Comparison of ENCODE assay signal across 9 cellular contexts in the genomic region with DNA sequence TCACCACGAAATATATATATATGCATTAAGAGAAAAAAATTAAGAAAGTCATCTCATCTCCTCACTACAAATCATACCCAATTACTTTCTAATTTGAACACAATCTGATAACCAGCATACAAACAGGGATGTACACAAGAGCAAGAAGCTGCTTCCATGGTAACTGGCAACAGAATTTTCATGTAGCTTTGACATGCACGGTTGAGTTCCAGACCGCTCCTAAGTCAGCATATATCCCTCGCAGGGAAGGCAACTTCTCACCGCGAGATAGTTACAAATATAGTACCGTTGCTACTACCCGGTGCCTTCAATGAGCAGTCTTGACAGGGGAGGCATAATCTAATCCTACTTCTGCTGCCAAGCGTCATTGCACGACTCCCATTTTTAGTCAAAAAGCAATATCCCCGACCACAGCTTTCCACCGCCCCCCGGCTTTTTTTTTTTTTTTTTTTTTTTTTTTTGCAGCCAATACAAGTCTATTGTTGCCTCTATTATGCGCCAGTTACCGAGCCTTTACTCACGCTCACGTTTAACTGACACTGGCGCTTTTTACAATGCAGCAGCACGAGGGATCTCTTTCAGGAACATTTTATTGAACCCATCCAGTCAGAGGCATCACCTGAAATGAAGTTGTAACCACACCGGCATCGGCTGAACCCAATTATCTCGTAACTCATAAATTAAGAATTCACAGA. TPM values are rescaled to one million over a fixed set of nuclear protein-coding genes. Genes with fewer than 3 reads are reported as not detected.
DNase-seq lines count a peak whose midpoint lies in the region; ATAC-seq lines count a peak whose summit lies in the region.
"Had no signal": no experiment of that assay in that cellular context is flagged by ENCODE, and none has a peak within 500 bp of the region (broad histone marks: within the 10 kb centered on the region; RNA-seq: fewer than 3 reads in every experiment).

No MANE protein-coding gene starts in this region.

- H3K4me3 Mint-ChIP-seq in activated CD4-positive, alpha-beta T cell treated with anti-CD3 and anti-CD28 coated beads, Interleukin-2, amount 10 ng/mL, durations not matched to agents 7 days and 5 days: no peak overlapping the region

- H3K4me3 ChIP-seq in skin epidermis: peak overlapping the region; percentile 37 to 66 (median 47)

- POLR2A ChIA-PET in activated CD4-positive, alpha-beta T cell treated with anti-CD3 and anti-CD28 coated beads, Interleukin-2, amount 10 ng/mL, durations not matched to agents 7 days and 5 days (lab: Charles Lee): no interaction called here

- DNase-seq in activated CD4-positive, alpha-beta T cell treated with anti-CD3 and anti-CD28 coated beads, Interleukin-2, amount 50 U/mL, for 48 hours: peak; percentile 0 to 16
- no peak for DNase-seq in activated CD4-positive, alpha-beta T cell treated with anti-CD3 and anti-CD28 coated beads, Interleukin-2, amount 10 ng/mL, durations not matched to agents 7 days and 5 days
- DNase-seq in NCI-H345 (lab: John Stamatoyannopoulos, UW): peak; percentile 66
- peak; percentile 22 for DNase-seq in foreskin melanocyte
- no peak for DNase-seq in SIG-M5 (lab: John Stamatoyannopoulos, UW)
- no peak for DNase-seq in LoVo (ENCODE audit: low spot score)

- peaks cover 33% of the 10 kb centered on the region for H3K27me3 Mint-ChIP-seq in activated CD4-positive, alpha-beta T cell treated with anti-CD3 and anti-CD28 coated beads, Interleukin-2, amount 10 ng/mL, durations not matched to agents 7 days and 5 days

- H3K27ac ChIP-seq in skin epidermis: peak overlapping the region in 3 of 21 experiments; percentile 63 to 68 (median 64)
- H3K27ac ChIP-seq: neutrophil had no signal

- CTCF ChIA-PET in activated CD4-positive, alpha-beta T cell treated with anti-CD3 and anti-CD28 coated beads, Interleukin-2, amount 10 ng/mL, durations not matched to agents 7 days and 5 days (lab: Charles Lee): no interaction called here

- peaks cover 7% of the 10 kb centered on the region for H3K4me1 Mint-ChIP-seq in activated CD4-positive, alpha-beta T cell treated with anti-CD3 and anti-CD28 coated beads, Interleukin-2, amount 10 ng/mL, durations not matched to agents 7 days and 5 days

- no peaks in the 10 kb centered on the region for H3K36me3 Mint-ChIP-seq in activated CD4-positive, alpha-beta T cell treated with anti-CD3 and anti-CD28 coated beads, Interleukin-2, amount 10 ng/mL, durations not matched to agents 7 days and 5 days (ENCODE audit: low read depth)

- H3K9me3 Mint-ChIP-seq in activated CD4-positive, alpha-beta T cell treated with anti-CD3 and anti-CD28 coated beads, Interleukin-2, amount 10 ng/mL, durations not matched to agents 7 days and 5 days: no peaks in the 10 kb centered on the region

- H3K27ac Mint-ChIP-seq in activated CD4-positive, alpha-beta T cell treated with anti-CD3 and anti-CD28 coated beads, Interleukin-2, amount 10 ng/mL, durations not matched to agents 7 days and 5 days: no peak overlapping the region

- no peak for ATAC-seq in HG03095 (IDR thresholded peaks at IDR 0.05; ENCODE audit: unreplicated experiment)

RNA-seq across cellular contexts. Expression of a gene that starts 2.2 kb away (rescaled TPM):
- total RNA-seq in activated CD4-positive, alpha-beta T cell treated with anti-CD3 and anti-CD28 coated beads, Interleukin-2, amount 10 ng/mL, durations not matched to agents 7 days and 5 days: under 1 TPM; 0.52 to 0.92 TPM

Comparison
In these comparisons a context has a peak if more than half of its experiments do, and no peak if none do; other contexts are left out.
1. DNase-seq: peak in activated CD4-positive, alpha-beta T cell treated with anti-CD3 and anti-CD28 coated beads, Interleukin-2, amount 50 U/mL, for 48 hours (2 of 2), NCI-H345 (single experiment) and foreskin melanocyte (single experiment); none in activated CD4-positive, alpha-beta T cell treated with anti-CD3 and anti-CD28 coated beads, Interleukin-2, amount 10 ng/mL, durations not matched to agents 7 days and 5 days (single experiment), SIG-M5 (single experiment) and LoVo (single experiment).